In genomic region chrX:77743720-77744119, GRCh38 we compare ENCODE assay signal across 1 cellular context.
TF ChIP-seq lines count a peak whose summit lies in the region.

No MANE protein-coding gene starts in this region.

TF ChIP-seq in GM23338, 12 proteins besides CTCF, POLR2A, EP300 and RAD21 (continued from another document):
- TF ChIP-seq REST (IDR thresholded peaks at IDR 0.05; ENCODE audit: unreplicated experiment) (no peak), STAT1 (IDR thresholded peaks at IDR 0.05; ENCODE audit: unreplicated experiment) (no peak), EZH2 (IDR thresholded peaks at IDR 0.05; ENCODE audit: low read depth, unreplicated experiment) (no peak), ZNF462 (CRISPR knock-in tag; IDR thresholded peaks at IDR 0.05) (no peak), ZNF114 (CRISPR knock-in tag; IDR thresholded peaks at IDR 0.05) (no peak), CREB1 (CRISPR knock-in tag; IDR thresholded peaks at IDR 0.05; ENCODE audit: low read depth) (no peak), POLR2AphosphoS5 (IDR thresholded peaks at IDR 0.05; ENCODE audit: low read depth) (no peak), NANOG (IDR thresholded peaks at IDR 0.05; ENCODE audit: borderline replicate concordance) (no peak), JUNB (IDR thresholded peaks at IDR 0.05; ENCODE audit: unreplicated experiment) (no peak)
